In genomic region chr17:80347536-80347935, GRCh38 we compare ENCODE assay signal across 20 cellular contexts.
"Had no signal": no experiment of that assay in that cellular context is flagged by ENCODE, and none has a peak within 500 bp of the region (broad histone marks: within the 10 kb centered on the region; RNA-seq: fewer than 3 reads in every experiment).

No MANE protein-coding gene starts in this region.

- ATAC-seq: esophagus mucosa; gastrocnemius medialis; heart left ventricle; left lung; psoas muscle; right cardiac atrium; stimulated activated naive CD8-positive, alpha-beta T cell treated with anti-CD3 and anti-CD28 coated beads, Interleukin-15, amount 100 ng/mL, for 72 hours had no signal

- H3K4me1 ChIP-seq: gastrocnemius medialis, heart left ventricle, left lung, neural progenitor cell, psoas muscle had no signal

- H3K27ac ChIP-seq: gastrocnemius medialis, heart left ventricle, left lung, neural progenitor cell, psoas muscle, skin epidermis had no signal

- H3K27me3 Mint-ChIP-seq: activated B cell treated with CpG ODN at 0.5 μM for 24 hours; activated CD4-positive, alpha-beta T cell treated with anti-CD3 and anti-CD28 coated beads, Interleukin-2, amount 10 ng/mL, durations not matched to agents 24 days and 14 days; stimulated activated naive CD8-positive, alpha-beta T cell treated with anti-CD3 and anti-CD28 coated beads, Interleukin-15, amount 100 ng/mL, for 72 hours had no signal

- H3K27me3 ChIP-seq: gastrocnemius medialis, heart left ventricle, left lung, neural progenitor cell had no signal

- H3K36me3 ChIP-seq: neural progenitor cell had no signal

- DNase-seq: activated B cell treated with CpG ODN at 0.5 μM for 24 hours; activated CD4-positive, alpha-beta T cell treated with anti-CD3 and anti-CD28 coated beads, Interleukin-2, amount 10 ng/mL, durations not matched to agents 24 days and 14 days; activated effector memory CD4-positive, alpha-beta T cell treated with Interleukin-2 at 50 U/mL for 16 hours; aorta; effector CD4-positive, alpha-beta T cell; gastrocnemius medialis; heart left ventricle; kidney; left lung; right cardiac atrium; stimulated activated CD4-positive, alpha-beta T cell treated with anti-CD3 and anti-CD28 coated beads, Interleukin-15, amount 100 ng/mL, for 24 hours; stimulated activated CD4-positive, alpha-beta T cell treated with anti-CD3 and anti-CD28 coated beads, Interleukin-2, amount 100 ng/mL, for 48 hours; stimulated activated naive CD8-positive, alpha-beta T cell treated with anti-CD3 and anti-CD28 coated beads, Interleukin-15, amount 100 ng/mL, for 72 hours; SW 1271; T-helper 9 cell; trophoblast cell had no signal

- H3K9me3 Mint-ChIP-seq: activated B cell treated with CpG ODN at 0.5 μM for 24 hours; activated CD4-positive, alpha-beta T cell treated with anti-CD3 and anti-CD28 coated beads, Interleukin-2, amount 10 ng/mL, durations not matched to agents 24 days and 14 days; neural progenitor cell; stimulated activated naive CD8-positive, alpha-beta T cell treated with anti-CD3 and anti-CD28 coated beads, Interleukin-15, amount 100 ng/mL, for 72 hours had no signal

- H3K27ac Mint-ChIP-seq: activated B cell treated with CpG ODN at 0.5 μM for 24 hours; activated CD4-positive, alpha-beta T cell treated with anti-CD3 and anti-CD28 coated beads, Interleukin-2, amount 10 ng/mL, durations not matched to agents 24 days and 14 days; neural progenitor cell had no signal

- H3K4me1 Mint-ChIP-seq: activated B cell treated with CpG ODN at 0.5 μM for 24 hours, neural progenitor cell had no signal

- H3K4me3 Mint-ChIP-seq: activated B cell treated with CpG ODN at 0.5 μM for 24 hours; activated CD4-positive, alpha-beta T cell treated with anti-CD3 and anti-CD28 coated beads, Interleukin-2, amount 10 ng/mL, durations not matched to agents 24 days and 14 days; neural progenitor cell; stimulated activated naive CD8-positive, alpha-beta T cell treated with anti-CD3 and anti-CD28 coated beads, Interleukin-15, amount 100 ng/mL, for 72 hours had no signal

- H3K4me3 ChIP-seq: gastrocnemius medialis, heart left ventricle, left lung, neural progenitor cell, psoas muscle, skin epidermis had no signal

- H3K9me3 ChIP-seq: gastrocnemius medialis, heart left ventricle, left lung, psoas muscle had no signal
